13 cellular contexts compared by ENCODE assay signal in the genomic region with DNA sequence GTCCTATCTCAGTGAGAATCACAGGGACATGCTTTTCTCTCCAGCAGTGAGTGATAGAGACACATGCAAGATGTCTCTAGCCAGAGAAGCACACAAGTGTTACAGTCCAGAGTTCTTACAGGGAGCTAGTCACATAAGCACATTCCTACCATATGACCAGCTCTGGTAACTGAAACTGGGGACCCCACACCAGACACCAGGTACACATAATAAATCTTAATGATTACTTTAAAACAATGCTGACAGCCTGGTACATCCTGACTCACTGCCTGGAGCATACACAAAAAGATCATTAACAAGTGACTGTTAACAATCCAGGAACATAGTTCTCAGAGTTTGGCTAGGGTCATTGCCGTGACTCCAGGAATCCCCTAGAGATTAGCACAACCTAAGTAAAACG. TPM values are rescaled to one million over a fixed set of nuclear protein-coding genes. Genes with fewer than 3 reads are reported as not detected.
DNase-seq lines count a peak whose midpoint lies in the region; ATAC-seq, FAIRE-seq and TF ChIP-seq lines count a peak whose summit lies in the region.
"Had no signal": no experiment of that assay in that cellular context is flagged by ENCODE, and none has a peak within 500 bp of the region (broad histone marks: within the 10 kb centered on the region; RNA-seq: fewer than 3 reads in every experiment).

No MANE protein-coding gene starts in this region.

- H3K9ac ChIP-seq in astrocyte (ENCODE audit: low read length): no peak overlapping the region
- H3K9ac ChIP-seq in skeletal muscle satellite cell (ENCODE audit: low read depth, low read length): peak overlapping the region; percentile 59

- H2AFZ ChIP-seq in astrocyte (ENCODE audit: low read depth, low read length): no peak overlapping the region

- DNase-seq in HCEC 1CT (peak; percentile 80), astrocyte (ENCODE audit: low read depth) (peak; percentile 68), kidney epithelial cell (ENCODE audit: low read depth) (peak; percentile 92)
- DNase-seq in activated T-cell treated with anti-CD3 and anti-CD28 coated beads, Interleukin-2, amount 50 U/mL, for 72 hours: no peak
- DNase-seq: activated CD4-positive, alpha-beta T cell treated with anti-CD3 and anti-CD28 coated beads for 48 hours; MG63; right cardiac atrium had no signal

- no peak for TF ChIP-seq CTCF in astrocyte (IDR thresholded peaks at IDR 0.05; ENCODE audit: insufficient read depth, low read depth, low read length)
- TF ChIP-seq CTCF in kidney epithelial cell (IDR thresholded peaks at IDR 0.05; ENCODE audit: insufficient read depth, low read length, poor library complexity, severe bottlenecking): no peak

- no peak overlapping the region for H3K4me3 Mint-ChIP-seq in astrocyte (ENCODE audit: unreplicated experiment)
- no peak overlapping the region for H3K4me3 Mint-ChIP-seq in activated T-cell treated with anti-CD3 and anti-CD28 coated beads, Interleukin-2, amount 50 U/mL, for 72 hours
- H3K4me3 Mint-ChIP-seq: T-helper 1 cell treated with Interleukin-12 subunit alpha and Interleukin-12 subunit beta and Interleukin-4 antibody, amounts not matched to agents 30 μg/mL and 1 μg/mL, for 36 hours had no signal

- H3K27me3 ChIP-seq in astrocyte (ENCODE audit: insufficient read depth, low read length) (no peaks in the 10 kb centered on the region), kidney epithelial cell (ENCODE audit: control insufficient read depth, insufficient read depth, low read length) (no peaks in the 10 kb centered on the region), skeletal muscle satellite cell (ENCODE audit: control insufficient read depth, insufficient read depth, low read length) (no peaks in the 10 kb centered on the region)
- H3K27me3 ChIP-seq: MG63 had no signal

- H3K27ac Mint-ChIP-seq in astrocyte (ENCODE audit: unreplicated experiment): no peak overlapping the region
- no peak overlapping the region for H3K27ac Mint-ChIP-seq in activated T-cell treated with anti-CD3 and anti-CD28 coated beads, Interleukin-2, amount 50 U/mL, for 72 hours
- H3K27ac Mint-ChIP-seq: T-helper 1 cell treated with Interleukin-12 subunit alpha and Interleukin-12 subunit beta and Interleukin-4 antibody, amounts not matched to agents 30 μg/mL and 1 μg/mL, for 36 hours had no signal

- peaks cover 21% of the 10 kb centered on the region for H4K20me1 ChIP-seq in astrocyte (ENCODE audit: insufficient read depth, low read length)

- H3K9me3 ChIP-seq in astrocyte (ENCODE audit: insufficient read depth, low read depth, low read length): peaks cover 4% of the 10 kb centered on the region
- no peaks in the 10 kb centered on the region for H3K9me3 ChIP-seq in skeletal muscle satellite cell (replicated peaks; ENCODE audit: low read length)

- H3K27ac ChIP-seq in astrocyte (ENCODE audit: low read depth, low read length): no peak overlapping the region
- H3K27ac ChIP-seq: HL-60 had no signal

- no peak overlapping the region for H3K4me3 ChIP-seq in astrocyte (ENCODE audit: insufficient read depth, low read depth, low read length)
- H3K4me3 ChIP-seq in kidney epithelial cell (ENCODE audit: low read depth, low read length): no peak overlapping the region
- peak overlapping the region; percentile 39 for H3K4me3 ChIP-seq in skeletal muscle satellite cell (ENCODE audit: low read length)
- H3K4me3 ChIP-seq: MG63 had no signal

- H3K36me3 ChIP-seq in astrocyte (ENCODE audit: insufficient read depth, low read length): no peaks in the 10 kb centered on the region
- no peaks in the 10 kb centered on the region for H3K36me3 ChIP-seq in kidney epithelial cell (ENCODE audit: control insufficient read depth, insufficient read depth, low read length)
- H3K36me3 ChIP-seq in skeletal muscle satellite cell (ENCODE audit: insufficient read depth, low read length): peaks cover 3% of the 10 kb centered on the region

- H3K4me2 ChIP-seq in astrocyte (ENCODE audit: low read length) (no peak overlapping the region), skeletal muscle satellite cell (ENCODE audit: low read length) (peak overlapping the region; percentile 34)

- H3K4me1 ChIP-seq in astrocyte (ENCODE audit: insufficient read depth, low read length): no peaks in the 10 kb centered on the region
- peaks cover 28% of the 10 kb centered on the region for H3K4me1 ChIP-seq in skeletal muscle satellite cell (ENCODE audit: control insufficient read depth, insufficient read depth, low read length)

- no peak for ATAC-seq in HG03460 (IDR thresholded peaks at IDR 0.05; ENCODE audit: unreplicated experiment)
- ATAC-seq in activated T-cell treated with anti-CD3 and anti-CD28 coated beads, Interleukin-2, amount 50 U/mL, for 72 hours (replicated peaks in 1 of 2): no peak
- ATAC-seq in GM19328 (IDR thresholded peaks at IDR 0.05; ENCODE audit: unreplicated experiment): no peak
- ATAC-seq in HG02938 (IDR thresholded peaks at IDR 0.05; ENCODE audit: unreplicated experiment): no peak
- ATAC-seq: right cardiac atrium had no signal

- FAIRE-seq in astrocyte (lab: Jason Lieb, UNC): no peak

- no peaks in the 10 kb centered on the region for H3K27me3 Mint-ChIP-seq in astrocyte (ENCODE audit: low read depth, unreplicated experiment)
- no peaks in the 10 kb centered on the region for H3K27me3 Mint-ChIP-seq in activated T-cell treated with anti-CD3 and anti-CD28 coated beads, Interleukin-2, amount 50 U/mL, for 72 hours (ENCODE audit: low read depth)

- H3K79me2 ChIP-seq in astrocyte (ENCODE audit: insufficient read depth, low read length): peaks cover 36% of the 10 kb centered on the region

- H3K9me3 Mint-ChIP-seq in astrocyte (ENCODE audit: unreplicated experiment): peaks cover 5% of the 10 kb centered on the region
- H3K9me3 Mint-ChIP-seq in activated T-cell treated with anti-CD3 and anti-CD28 coated beads, Interleukin-2, amount 50 U/mL, for 72 hours: peaks cover 5 to 7% of the 10 kb centered on the region in 2 donors

- H3K4me1 Mint-ChIP-seq in astrocyte (ENCODE audit: low read depth, unreplicated experiment): peaks cover 7% of the 10 kb centered on the region
- no peaks in the 10 kb centered on the region for H3K4me1 Mint-ChIP-seq in activated T-cell treated with anti-CD3 and anti-CD28 coated beads, Interleukin-2, amount 50 U/mL, for 72 hours (ENCODE audit: low read depth)

- H3K36me3 Mint-ChIP-seq in astrocyte (ENCODE audit: low read depth, unreplicated experiment): peaks cover 11% of the 10 kb centered on the region
- peaks cover 6 to 8% of the 10 kb centered on the region in 2 donors for H3K36me3 Mint-ChIP-seq in activated T-cell treated with anti-CD3 and anti-CD28 coated beads, Interleukin-2, amount 50 U/mL, for 72 hours (ENCODE audit: insufficient read depth in 2 of 2)

RNA-seq across cellular contexts. Expression of gene GALNT1, which starts 53.6 kb away (rescaled TPM):
- 124 and 127 TPM in 2 replicates for total RNA-seq in astrocyte
- 47.5 and 53.2 TPM in 2 replicates for total RNA-seq in kidney epithelial cell
- total RNA-seq in skeletal muscle satellite cell (2012; rRNA removed): 49.8 and 65.9 TPM in 2 replicates
- 10 to 100 TPM; 43.6 to 45.6 TPM for total RNA-seq in activated T-cell treated with anti-CD3 and anti-CD28 coated beads, Interleukin-2, amount 50 U/mL, for 72 hours

Comparison
In these comparisons a context has a peak if more than half of its experiments do, and no peak if none do; other contexts are left out.
1. DNase-seq: peak in HCEC 1CT (single experiment), astrocyte (single experiment) and kidney epithelial cell (single experiment); none in activated T-cell treated with anti-CD3 and anti-CD28 coated beads, Interleukin-2, amount 50 U/mL, for 72 hours (0 of 2).